Comparison of ENCODE assay signal across 8 cellular contexts in genomic region chr22:30287626-30288413, GRCh38. TPM values are rescaled to one million over a fixed set of nuclear protein-coding genes. Genes with fewer than 3 reads are reported as not detected.
DNase-seq lines count a peak whose midpoint lies in the region; ATAC-seq and TF ChIP-seq lines count a peak whose summit lies in the region.

No MANE protein-coding gene starts in this region.

- no peak overlapping the region for H3K4me3 ChIP-seq in DOHH2 (ENCODE audit: low read length)
- peak overlapping the region; percentile 88; the same call in 1 of the 2 replicates for H3K4me3 ChIP-seq in Karpas-422 (ENCODE audit: low read length)
- peak overlapping the region; percentile 97 for H3K4me3 ChIP-seq in ovary

- H4K20me1 ChIP-seq in DOHH2 (ENCODE audit: control insufficient read depth, insufficient read depth, low read depth, low read length) = peaks cover 3% of the 10 kb centered on the region; the same call in 1 of the 2 replicates
- peaks cover 4% of the 10 kb centered on the region; the same call in 1 of the 2 replicates for H4K20me1 ChIP-seq in Karpas-422 (ENCODE audit: insufficient read depth, low read depth, low read length)

- H3K4me1 Mint-ChIP-seq in activated naive CD8-positive, alpha-beta T cell treated with anti-CD3 and anti-CD28 coated beads, Interleukin-2, amount 50 U/mL, for 24 hours = peaks cover 25% of the 10 kb centered on the region

- no peaks in the 10 kb centered on the region for H3K27me3 Mint-ChIP-seq in activated naive CD8-positive, alpha-beta T cell treated with anti-CD3 and anti-CD28 coated beads, Interleukin-2, amount 50 U/mL, for 24 hours

- peaks cover 8% of the 10 kb centered on the region; the same call in 1 of the 2 replicates for H3F3A ChIP-seq in DOHH2 (ENCODE audit: control insufficient read depth, insufficient read depth)

- no peak overlapping the region for H2AFZ ChIP-seq in Karpas-422 (ENCODE audit: low read length)

- H3K27me3 ChIP-seq in DOHH2 (ENCODE audit: control insufficient read depth, low read length) (no peaks in the 10 kb centered on the region), Karpas-422 (ENCODE audit: low read length) (no peaks in the 10 kb centered on the region), ovary (no peaks in the 10 kb centered on the region)

- no peaks in the 10 kb centered on the region for H3K36me3 Mint-ChIP-seq in activated naive CD8-positive, alpha-beta T cell treated with anti-CD3 and anti-CD28 coated beads, Interleukin-2, amount 50 U/mL, for 24 hours (ENCODE audit: low read depth)

- H3K9me3 ChIP-seq in DOHH2 (ENCODE audit: control insufficient read depth, insufficient read depth, low read length) = no peaks in the 10 kb centered on the region
- no peaks in the 10 kb centered on the region for H3K9me3 ChIP-seq in Karpas-422 (ENCODE audit: low read length)
- H3K9me3 ChIP-seq in ovary = no peaks in the 10 kb centered on the region

- 6 to 18% (median 7%) methylated on average over 4 to 5 of the region's 5 CpGs for WGBS in ovary, 3 donors

- TF ChIP-seq EP300 in ovary (IDR thresholded peaks at IDR 0.05) = no peak

- no peaks in the 10 kb centered on the region for H3K9me2 ChIP-seq in DOHH2 (replicated peaks; ENCODE audit: control insufficient read depth, low read length)
- no peaks in the 10 kb centered on the region for H3K9me2 ChIP-seq in Karpas-422 (replicated peaks; ENCODE audit: insufficient read depth, low read length)

- peak; percentile 50 for TF ChIP-seq POLR2A in ovary (IDR thresholded peaks at IDR 0.05)

- intact Hi-C loops in Right ventricle myocardium superior (cut with DNase I) (loop anchor here (1.0 to 2.0 kb wide), 2 partner anchors 39 to 99 kb away; partner anchors contain the start of genes RNF215 and TBC1D10A), ovary (cut with DNase I) (loop anchor here in 3 of 4 donors (2.0 to 5.0 kb wide), 4 partner anchors 37 to 99 kb away; partner anchors contain the start of genes RNF215 (in 3 of the 3), CCDC157 (in 2 of the 3) and SF3A1 (in 2 of the 3))

- H3K4me1 ChIP-seq in DOHH2 (ENCODE audit: control insufficient read depth, low read length) (peaks cover 34% of the 10 kb centered on the region), Karpas-422 (ENCODE audit: low read length) (peaks cover 43% of the 10 kb centered on the region), ovary (ENCODE audit: insufficient read depth) (peaks cover 17% of the 10 kb centered on the region)

- no peak overlapping the region for H3K4me2 ChIP-seq in DOHH2 (ENCODE audit: low read length)
- peak overlapping the region; percentile 88 for H3K4me2 ChIP-seq in Karpas-422 (ENCODE audit: low read depth, low read length, poor library complexity, severe bottlenecking)

- H3K9me3 Mint-ChIP-seq in activated naive CD8-positive, alpha-beta T cell treated with anti-CD3 and anti-CD28 coated beads, Interleukin-2, amount 50 U/mL, for 24 hours = no peaks in the 10 kb centered on the region

- ATAC-seq in activated naive CD8-positive, alpha-beta T cell treated with anti-CD3 and anti-CD28 coated beads, Interleukin-2, amount 50 U/mL, for 24 hours = peak; percentile 18
- ATAC-seq in Right ventricle myocardium superior (ENCODE audit: poor library complexity) = peak; percentile 69
- ATAC-seq in GM18870 (IDR thresholded peaks at IDR 0.05; ENCODE audit: unreplicated experiment) = no peak

- DNase-seq in Karpas-422 (peak; percentile 94), SW 1271 (lab: John Stamatoyannopoulos, UW) (peak; percentile 58 to 70), Right ventricle myocardium superior (peak; percentile 91), ovary (peak; percentile 86 to 92 (median 89))
- peak; percentile 91 for DNase-seq in activated naive CD8-positive, alpha-beta T cell treated with anti-CD3 and anti-CD28 coated beads, Interleukin-2, amount 50 U/mL, for 24 hours

- H3K27ac Mint-ChIP-seq in activated naive CD8-positive, alpha-beta T cell treated with anti-CD3 and anti-CD28 coated beads, Interleukin-2, amount 50 U/mL, for 24 hours = no peak overlapping the region

- H3K79me2 ChIP-seq in DOHH2 (ENCODE audit: control insufficient read depth, low read length) (no peaks in the 10 kb centered on the region), Karpas-422 (ENCODE audit: low read length) (no peaks in the 10 kb centered on the region)

- H3K27ac ChIP-seq in DOHH2 (ENCODE audit: low read depth, low read length) = no peak overlapping the region
- H3K27ac ChIP-seq in Karpas-422 (ENCODE audit: low read length) = no peak overlapping the region
- peak overlapping the region in 1 of 2 donors; percentile 87 for H3K27ac ChIP-seq in ovary
- peak overlapping the region; percentile 30 for H3K27ac ChIP-seq in temporal lobe (ENCODE audit: low read depth, low read length)

- H3K4me3 Mint-ChIP-seq in activated naive CD8-positive, alpha-beta T cell treated with anti-CD3 and anti-CD28 coated beads, Interleukin-2, amount 50 U/mL, for 24 hours = peak overlapping the region; percentile 74

- H3K36me3 ChIP-seq in DOHH2 (ENCODE audit: control insufficient read depth, low read length) (no peaks in the 10 kb centered on the region), Karpas-422 (ENCODE audit: insufficient read depth, low read length) (no peaks in the 10 kb centered on the region), ovary (no peaks in the 10 kb centered on the region)

- H3K9ac ChIP-seq in Karpas-422 (ENCODE audit: low read length) = peak overlapping the region; percentile 80

- TF ChIP-seq CTCF in DOHH2 (IDR thresholded peaks at IDR 0.05; ENCODE audit: low read depth, low read length, poor library complexity, severe bottlenecking) (peak; percentile 87), ovary (IDR thresholded peaks at IDR 0.05) (peak; percentile 70 to 94 (median 90))

RNA-seq across cellular contexts. Expression of gene CASTOR1, which starts 1.5 kb away (rescaled TPM):
- total RNA-seq in Karpas-422 (2014; rRNA removed; shearing (Covaris generic); ENCODE audit: low replicate concordance) = 3.2 and 8.4 TPM in 2 replicates
- total RNA-seq in Right ventricle myocardium superior = 5.3 TPM
- total RNA-seq in ovary = 10 to 100 TPM; 11.0 to 31.2 (median 20.6) TPM
- polyA plus RNA-seq in ovary = 10 to 100 TPM in 1 of 2 donors, 1 to 10 TPM in 1; 3.1 to 22.0 TPM
- total RNA-seq in temporal lobe = 1.5 TPM

RNA-seq across cellular contexts. Expression of gene OSM, which starts 21.2 kb away (rescaled TPM):
- not detected in 2 replicates for total RNA-seq in Karpas-422 (2014; rRNA removed; shearing (Covaris generic); ENCODE audit: low replicate concordance)
- total RNA-seq in Right ventricle myocardium superior = 0.11 TPM
- total RNA-seq in ovary = 1 to 10 TPM in 4 of 7 donors, under 1 TPM in 2, not detected in 1; 0.73 to 4.5 (median 1.2) TPM
- polyA plus RNA-seq in ovary = under 1 TPM in 1 of 2 donors, not detected in 1; 0.46 TPM
- total RNA-seq in temporal lobe = 0.25 TPM

RNA-seq across cellular contexts. Expression of gene TBC1D10A, which starts 38.9 kb away (rescaled TPM):
- 7.6 and 16.9 TPM in 2 replicates for total RNA-seq in Karpas-422 (2014; rRNA removed; shearing (Covaris generic); ENCODE audit: low replicate concordance)
- 6.5 TPM for total RNA-seq in Right ventricle myocardium superior
- 10 to 100 TPM; 19.6 to 39.3 (median 30.7) TPM for total RNA-seq in ovary
- 10 to 100 TPM in 1 of 2 donors, 1 to 10 TPM in 1; 6.1 to 28.1 TPM for polyA plus RNA-seq in ovary
- 9.3 TPM for total RNA-seq in temporal lobe

RNA-seq across cellular contexts. Expression of gene LIF, which starts 41.3 kb away (rescaled TPM):
- not detected in 2 replicates for total RNA-seq in Karpas-422 (2014; rRNA removed; shearing (Covaris generic); ENCODE audit: low replicate concordance)
- total RNA-seq in Right ventricle myocardium superior (0.54 TPM), ovary (1 to 10 TPM in 5 of 7 donors, under 1 TPM in 2; 0.35 to 8.3 (median 1.9) TPM), temporal lobe (not detected)
- 1 to 10 TPM; 1.1 to 3.1 TPM for polyA plus RNA-seq in ovary
